1 cellular context compared by ENCODE assay signal in the genomic region with DNA sequence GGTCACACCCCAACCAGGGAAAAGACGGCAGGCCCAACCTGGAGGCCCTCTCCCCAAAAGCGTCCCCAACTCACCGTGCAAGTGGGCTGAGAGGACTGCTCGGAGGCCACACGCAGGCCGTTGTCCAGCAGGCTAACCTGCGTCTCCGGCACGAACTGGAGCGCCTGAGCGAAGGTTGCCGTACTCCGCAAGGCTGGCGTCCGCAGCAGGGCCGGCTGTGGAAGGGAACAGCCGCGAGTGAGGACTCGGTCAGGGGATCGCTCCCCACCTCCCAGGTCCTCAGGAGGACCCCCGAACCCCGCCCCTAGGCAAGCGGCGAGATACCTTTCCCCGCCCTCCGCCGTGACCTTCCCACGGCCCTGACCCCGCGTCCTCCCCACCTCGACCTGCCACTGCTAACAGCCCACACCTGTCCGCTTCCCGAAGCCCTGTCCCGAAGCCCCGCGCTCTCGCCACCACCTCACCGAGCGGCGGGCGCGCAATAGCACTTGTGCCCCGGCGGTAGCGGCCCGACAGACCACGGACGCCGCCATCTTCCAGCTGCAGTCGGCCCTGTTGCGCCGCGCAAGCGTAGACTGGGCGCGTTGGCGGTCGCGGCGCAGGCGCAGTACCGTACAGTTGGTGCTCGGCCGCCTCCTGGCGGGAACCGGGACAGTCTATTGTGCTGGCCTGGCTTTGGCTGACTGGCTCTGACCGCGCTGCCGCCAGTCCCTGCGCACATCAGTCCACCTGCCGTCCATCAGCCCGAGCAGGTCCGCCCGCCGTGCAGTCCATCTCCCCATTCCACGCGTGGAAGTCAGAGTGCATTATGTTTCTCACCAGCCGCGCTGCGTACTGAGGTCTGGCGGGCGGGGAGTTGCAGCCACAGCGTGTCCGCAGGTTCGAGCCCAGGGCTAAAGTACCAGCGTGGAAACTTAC.
TF ChIP-seq lines count a peak whose summit lies in the region.

A gene (minus strand): TSS at position 559 of the 918 bp plus-strand sequence. CDS start 26 bp downstream, at position 533.

TF ChIP-seq in HepG2, 621 proteins besides CTCF, POLR2A, EP300 and RAD21 (continued from another document and continues in another):
- TF ChIP-seq ZNF317 (CRISPR knock-in tag; IDR thresholded peaks at IDR 0.05): peak; percentile 79
- TF ChIP-seq, protein P1, sequence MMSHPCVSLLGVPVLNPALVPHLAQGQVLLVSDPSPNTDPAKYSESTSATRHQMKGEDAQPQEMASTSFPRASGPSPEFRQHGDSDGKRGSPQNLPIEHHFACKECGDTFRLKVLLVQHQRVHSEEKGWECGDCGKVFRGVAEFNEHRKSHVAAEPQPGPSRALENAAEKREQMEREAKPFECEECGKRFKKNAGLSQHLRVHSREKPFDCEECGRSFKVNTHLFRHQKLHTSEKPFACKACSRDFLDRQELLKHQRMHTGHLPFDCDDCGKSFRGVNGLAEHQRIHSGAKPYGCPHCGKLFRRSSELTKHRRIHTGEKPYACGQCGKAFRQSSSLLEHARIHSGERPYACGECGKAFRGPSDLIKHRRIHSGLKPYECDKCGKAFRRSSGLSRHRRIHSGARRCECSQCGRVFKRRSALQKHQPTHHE (CRISPR knock-in tag; IDR thresholded peaks at IDR 0.05; ENCODE audit: borderline replicate concordance): peak; percentile 86; the same call in 1 of the 2 replicates
- TF ChIP-seq ZNF567 (CRISPR knock-in tag; IDR thresholded peaks at IDR 0.05; ENCODE audit: borderline replicate concordance): peak; percentile 96
- TF ChIP-seq, protein P2, sequence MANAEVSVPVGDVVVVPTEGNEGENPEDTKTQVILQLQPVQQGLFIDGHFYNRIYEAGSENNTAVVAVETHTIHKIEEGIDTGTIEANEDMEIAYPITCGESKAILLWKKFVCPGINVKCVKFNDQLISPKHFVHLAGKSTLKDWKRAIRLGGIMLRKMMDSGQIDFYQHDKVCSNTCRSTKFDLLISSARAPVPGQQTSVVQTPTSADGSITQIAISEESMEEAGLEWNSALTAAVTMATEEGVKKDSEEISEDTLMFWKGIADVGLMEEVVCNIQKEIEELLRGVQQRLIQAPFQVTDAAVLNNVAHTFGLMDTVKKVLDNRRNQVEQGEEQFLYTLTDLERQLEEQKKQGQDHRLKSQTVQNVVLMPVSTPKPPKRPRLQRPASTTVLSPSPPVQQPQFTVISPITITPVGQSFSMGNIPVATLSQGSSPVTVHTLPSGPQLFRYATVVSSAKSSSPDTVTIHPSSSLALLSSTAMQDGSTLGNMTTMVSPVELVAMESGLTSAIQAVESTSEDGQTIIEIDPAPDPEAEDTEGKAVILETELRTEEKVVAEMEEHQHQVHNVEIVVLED (CRISPR knock-in tag; IDR thresholded peaks at IDR 0.05; ENCODE audit: borderline replicate concordance): peak; percentile 79
- no peak for TF ChIP-seq ZNF703 (CRISPR knock-in tag; IDR thresholded peaks at IDR 0.05; ENCODE audit: borderline replicate concordance)
- peak; percentile 97 for TF ChIP-seq ZNF772 (CRISPR knock-in tag; IDR thresholded peaks at IDR 0.05)
- peak; percentile 96; the same call in 1 of the 2 replicates for TF ChIP-seq ZSCAN31 (CRISPR knock-in tag; IDR thresholded peaks at IDR 0.05; ENCODE audit: low read depth)
- no peak for TF ChIP-seq ZNF589 (CRISPR knock-in tag; conservative IDR thresholded peaks at IDR 0.05)
- TF ChIP-seq, protein P3, sequence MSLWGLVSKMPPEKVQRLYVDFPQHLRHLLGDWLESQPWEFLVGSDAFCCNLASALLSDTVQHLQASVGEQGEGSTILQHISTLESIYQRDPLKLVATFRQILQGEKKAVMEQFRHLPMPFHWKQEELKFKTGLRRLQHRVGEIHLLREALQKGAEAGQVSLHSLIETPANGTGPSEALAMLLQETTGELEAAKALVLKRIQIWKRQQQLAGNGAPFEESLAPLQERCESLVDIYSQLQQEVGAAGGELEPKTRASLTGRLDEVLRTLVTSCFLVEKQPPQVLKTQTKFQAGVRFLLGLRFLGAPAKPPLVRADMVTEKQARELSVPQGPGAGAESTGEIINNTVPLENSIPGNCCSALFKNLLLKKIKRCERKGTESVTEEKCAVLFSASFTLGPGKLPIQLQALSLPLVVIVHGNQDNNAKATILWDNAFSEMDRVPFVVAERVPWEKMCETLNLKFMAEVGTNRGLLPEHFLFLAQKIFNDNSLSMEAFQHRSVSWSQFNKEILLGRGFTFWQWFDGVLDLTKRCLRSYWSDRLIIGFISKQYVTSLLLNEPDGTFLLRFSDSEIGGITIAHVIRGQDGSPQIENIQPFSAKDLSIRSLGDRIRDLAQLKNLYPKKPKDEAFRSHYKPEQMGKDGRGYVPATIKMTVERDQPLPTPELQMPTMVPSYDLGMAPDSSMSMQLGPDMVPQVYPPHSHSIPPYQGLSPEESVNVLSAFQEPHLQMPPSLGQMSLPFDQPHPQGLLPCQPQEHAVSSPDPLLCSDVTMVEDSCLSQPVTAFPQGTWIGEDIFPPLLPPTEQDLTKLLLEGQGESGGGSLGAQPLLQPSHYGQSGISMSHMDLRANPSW (CRISPR knock-in tag; IDR thresholded peaks at IDR 0.05; ENCODE audit: borderline replicate concordance): peak; percentile 95; the same call in 1 of the 2 replicates
- TF ChIP-seq, protein P4, sequence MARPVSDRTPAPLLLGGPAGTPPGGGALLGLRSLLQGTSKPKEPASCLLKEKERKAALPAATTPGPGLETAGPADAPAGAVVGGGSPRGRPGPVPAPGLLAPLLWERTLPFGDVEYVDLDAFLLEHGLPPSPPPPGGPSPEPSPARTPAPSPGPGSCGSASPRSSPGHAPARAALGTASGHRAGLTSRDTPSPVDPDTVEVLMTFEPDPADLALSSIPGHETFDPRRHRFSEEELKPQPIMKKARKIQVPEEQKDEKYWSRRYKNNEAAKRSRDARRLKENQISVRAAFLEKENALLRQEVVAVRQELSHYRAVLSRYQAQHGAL (CRISPR knock-in tag; IDR thresholded peaks at IDR 0.05; ENCODE audit: not compliant biosample characterization): peak; percentile 77
- peak; percentile 42; the same call in 1 of the 2 replicates for TF ChIP-seq NFKB2 (CRISPR knock-in tag; IDR thresholded peaks at IDR 0.05; ENCODE audit: borderline replicate concordance)
- TF ChIP-seq CBX1 (IDR thresholded peaks at IDR 0.05; ENCODE audit: low read depth): peak; percentile 77
- peak; percentile 61; the same call in 1 of the 2 replicates for TF ChIP-seq CENPT (CRISPR knock-in tag; IDR thresholded peaks at IDR 0.05; ENCODE audit: low read depth)
- TF ChIP-seq CC2D1A (CRISPR knock-in tag; IDR thresholded peaks at IDR 0.05): no peak
- TF ChIP-seq ZNF746 (CRISPR knock-in tag; IDR thresholded peaks at IDR 0.05): 0 out of 2 replicates have a peak, but pooled peaks have one; percentile 55
- TF ChIP-seq ZSCAN30 (CRISPR knock-in tag; IDR thresholded peaks at IDR 0.05): no peak
- TF ChIP-seq, protein P5, sequence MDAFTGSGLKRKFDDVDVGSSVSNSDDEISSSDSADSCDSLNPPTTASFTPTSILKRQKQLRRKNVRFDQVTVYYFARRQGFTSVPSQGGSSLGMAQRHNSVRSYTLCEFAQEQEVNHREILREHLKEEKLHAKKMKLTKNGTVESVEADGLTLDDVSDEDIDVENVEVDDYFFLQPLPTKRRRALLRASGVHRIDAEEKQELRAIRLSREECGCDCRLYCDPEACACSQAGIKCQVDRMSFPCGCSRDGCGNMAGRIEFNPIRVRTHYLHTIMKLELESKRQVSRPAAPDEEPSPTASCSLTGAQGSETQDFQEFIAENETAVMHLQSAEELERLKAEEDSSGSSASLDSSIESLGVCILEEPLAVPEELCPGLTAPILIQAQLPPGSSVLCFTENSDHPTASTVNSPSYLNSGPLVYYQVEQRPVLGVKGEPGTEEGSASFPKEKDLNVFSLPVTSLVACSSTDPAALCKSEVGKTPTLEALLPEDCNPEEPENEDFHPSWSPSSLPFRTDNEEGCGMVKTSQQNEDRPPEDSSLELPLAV (CRISPR knock-in tag; conservative IDR thresholded peaks at IDR 0.05; ENCODE audit: low read depth): peak; percentile 26; the same call in 1 of the 2 replicates
- TF ChIP-seq NR2C2 (CRISPR knock-in tag; IDR thresholded peaks at IDR 0.05; ENCODE audit: borderline replicate concordance): peak; percentile 93
- peak; percentile 13; the same call in 1 of the 2 replicates for TF ChIP-seq ETV5 (CRISPR knock-in tag; IDR thresholded peaks at IDR 0.05; ENCODE audit: borderline replicate concordance)
- TF ChIP-seq RBAK (CRISPR knock-in tag; IDR thresholded peaks at IDR 0.05): no peak; the same call in 1 of the 2 replicates
- TF ChIP-seq, protein P6, sequence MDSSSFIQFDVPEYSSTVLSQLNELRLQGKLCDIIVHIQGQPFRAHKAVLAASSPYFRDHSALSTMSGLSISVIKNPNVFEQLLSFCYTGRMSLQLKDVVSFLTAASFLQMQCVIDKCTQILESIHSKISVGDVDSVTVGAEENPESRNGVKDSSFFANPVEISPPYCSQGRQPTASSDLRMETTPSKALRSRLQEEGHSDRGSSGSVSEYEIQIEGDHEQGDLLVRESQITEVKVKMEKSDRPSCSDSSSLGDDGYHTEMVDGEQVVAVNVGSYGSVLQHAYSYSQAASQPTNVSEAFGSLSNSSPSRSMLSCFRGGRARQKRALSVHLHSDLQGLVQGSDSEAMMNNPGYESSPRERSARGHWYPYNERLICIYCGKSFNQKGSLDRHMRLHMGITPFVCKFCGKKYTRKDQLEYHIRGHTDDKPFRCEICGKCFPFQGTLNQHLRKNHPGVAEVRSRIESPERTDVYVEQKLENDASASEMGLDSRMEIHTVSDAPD (CRISPR knock-in tag; IDR thresholded peaks at IDR 0.05): peak; percentile 46; the same call in 1 of the 2 replicates
- TF ChIP-seq, protein P7, sequence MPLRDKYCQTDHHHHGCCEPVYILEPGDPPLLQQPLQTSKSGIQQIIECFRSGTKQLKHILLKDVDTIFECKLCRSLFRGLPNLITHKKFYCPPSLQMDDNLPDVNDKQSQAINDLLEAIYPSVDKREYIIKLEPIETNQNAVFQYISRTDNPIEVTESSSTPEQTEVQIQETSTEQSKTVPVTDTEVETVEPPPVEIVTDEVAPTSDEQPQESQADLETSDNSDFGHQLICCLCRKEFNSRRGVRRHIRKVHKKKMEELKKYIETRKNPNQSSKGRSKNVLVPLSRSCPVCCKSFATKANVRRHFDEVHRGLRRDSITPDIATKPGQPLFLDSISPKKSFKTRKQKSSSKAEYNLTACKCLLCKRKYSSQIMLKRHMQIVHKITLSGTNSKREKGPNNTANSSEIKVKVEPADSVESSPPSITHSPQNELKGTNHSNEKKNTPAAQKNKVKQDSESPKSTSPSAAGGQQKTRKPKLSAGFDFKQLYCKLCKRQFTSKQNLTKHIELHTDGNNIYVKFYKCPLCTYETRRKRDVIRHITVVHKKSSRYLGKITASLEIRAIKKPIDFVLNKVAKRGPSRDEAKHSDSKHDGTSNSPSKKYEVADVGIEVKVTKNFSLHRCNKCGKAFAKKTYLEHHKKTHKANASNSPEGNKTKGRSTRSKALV (CRISPR knock-in tag; IDR thresholded peaks at IDR 0.05): peak; percentile 71
- TF ChIP-seq KMT2B (CRISPR knock-in tag; IDR thresholded peaks at IDR 0.05): peak; percentile 58; the same call in 1 of the 2 replicates
- TF ChIP-seq XRCC5 (optimal IDR thresholded peaks at IDR 0.05; ENCODE audit: low read length): peak; percentile 80
- peak; percentile 86 for TF ChIP-seq REPIN1 (CRISPR knock-in tag; IDR thresholded peaks at IDR 0.05; ENCODE audit: borderline replicate concordance, low read depth)
- TF ChIP-seq NONO (IDR thresholded peaks at IDR 0.05): no peak
- peak; percentile 89 for TF ChIP-seq NONO (CRISPR knock-in tag; conservative IDR thresholded peaks at IDR 0.05)
- no peak for TF ChIP-seq ZNF891 (CRISPR knock-in tag; IDR thresholded peaks at IDR 0.05)
- peak; percentile 85; the same call in 1 of the 2 replicates for TF ChIP-seq ZNF792 (CRISPR knock-in tag; IDR thresholded peaks at IDR 0.05)
- peak; percentile 47 for TF ChIP-seq ETV6 (CRISPR knock-in tag; conservative IDR thresholded peaks at IDR 0.05)
- TF ChIP-seq ZNF549 (CRISPR knock-in tag; IDR thresholded peaks at IDR 0.05): no peak
- 0 out of 2 replicates have a peak, but pooled peaks have one; percentile 6 for TF ChIP-seq ZNF205 (CRISPR knock-in tag; IDR thresholded peaks at IDR 0.05)
- TF ChIP-seq, protein P8, sequence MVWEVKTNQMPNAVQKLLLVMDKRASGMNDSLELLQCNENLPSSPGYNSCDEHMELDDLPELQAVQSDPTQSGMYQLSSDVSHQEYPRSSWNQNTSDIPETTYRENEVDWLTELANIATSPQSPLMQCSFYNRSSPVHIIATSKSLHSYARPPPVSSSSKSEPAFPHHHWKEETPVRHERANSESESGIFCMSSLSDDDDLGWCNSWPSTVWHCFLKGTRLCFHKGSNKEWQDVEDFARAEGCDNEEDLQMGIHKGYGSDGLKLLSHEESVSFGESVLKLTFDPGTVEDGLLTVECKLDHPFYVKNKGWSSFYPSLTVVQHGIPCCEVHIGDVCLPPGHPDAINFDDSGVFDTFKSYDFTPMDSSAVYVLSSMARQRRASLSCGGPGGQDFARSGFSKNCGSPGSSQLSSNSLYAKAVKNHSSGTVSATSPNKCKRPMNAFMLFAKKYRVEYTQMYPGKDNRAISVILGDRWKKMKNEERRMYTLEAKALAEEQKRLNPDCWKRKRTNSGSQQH (CRISPR knock-in tag; IDR thresholded peaks at IDR 0.05; ENCODE audit: low read depth): peak; percentile 17; the same call in 1 of the 2 replicates
- TF ChIP-seq CBX2 (IDR thresholded peaks at IDR 0.05; ENCODE audit: low read depth, low read length): no peak
- no peak for TF ChIP-seq CBX2 (CRISPR knock-in tag; IDR thresholded peaks at IDR 0.05; ENCODE audit: low read depth)
- peak; percentile 98 for TF ChIP-seq YY1 (IDR thresholded peaks at IDR 0.05; ENCODE audit: insufficient read depth, insufficient replicate concordance, low read depth, low read length)
- TF ChIP-seq, protein P9, sequence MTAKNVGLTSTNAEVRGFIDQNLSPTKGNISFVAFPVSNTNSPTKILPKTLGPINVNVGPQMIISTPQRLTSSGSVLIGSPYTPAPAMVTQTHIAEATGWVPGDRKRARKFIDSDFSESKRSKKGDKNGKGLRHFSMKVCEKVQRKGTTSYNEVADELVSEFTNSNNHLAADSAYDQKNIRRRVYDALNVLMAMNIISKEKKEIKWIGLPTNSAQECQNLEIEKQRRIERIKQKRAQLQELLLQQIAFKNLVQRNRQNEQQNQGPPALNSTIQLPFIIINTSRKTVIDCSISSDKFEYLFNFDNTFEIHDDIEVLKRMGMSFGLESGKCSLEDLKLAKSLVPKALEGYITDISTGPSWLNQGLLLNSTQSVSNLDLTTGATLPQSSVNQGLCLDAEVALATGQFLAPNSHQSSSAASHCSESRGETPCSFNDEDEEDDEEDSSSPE (CRISPR knock-in tag; IDR thresholded peaks at IDR 0.05): peak; percentile 78
- peak; percentile 94 for TF ChIP-seq ZFX (CRISPR knock-in tag; IDR thresholded peaks at IDR 0.05; ENCODE audit: low read depth)
- TF ChIP-seq, protein P10, sequence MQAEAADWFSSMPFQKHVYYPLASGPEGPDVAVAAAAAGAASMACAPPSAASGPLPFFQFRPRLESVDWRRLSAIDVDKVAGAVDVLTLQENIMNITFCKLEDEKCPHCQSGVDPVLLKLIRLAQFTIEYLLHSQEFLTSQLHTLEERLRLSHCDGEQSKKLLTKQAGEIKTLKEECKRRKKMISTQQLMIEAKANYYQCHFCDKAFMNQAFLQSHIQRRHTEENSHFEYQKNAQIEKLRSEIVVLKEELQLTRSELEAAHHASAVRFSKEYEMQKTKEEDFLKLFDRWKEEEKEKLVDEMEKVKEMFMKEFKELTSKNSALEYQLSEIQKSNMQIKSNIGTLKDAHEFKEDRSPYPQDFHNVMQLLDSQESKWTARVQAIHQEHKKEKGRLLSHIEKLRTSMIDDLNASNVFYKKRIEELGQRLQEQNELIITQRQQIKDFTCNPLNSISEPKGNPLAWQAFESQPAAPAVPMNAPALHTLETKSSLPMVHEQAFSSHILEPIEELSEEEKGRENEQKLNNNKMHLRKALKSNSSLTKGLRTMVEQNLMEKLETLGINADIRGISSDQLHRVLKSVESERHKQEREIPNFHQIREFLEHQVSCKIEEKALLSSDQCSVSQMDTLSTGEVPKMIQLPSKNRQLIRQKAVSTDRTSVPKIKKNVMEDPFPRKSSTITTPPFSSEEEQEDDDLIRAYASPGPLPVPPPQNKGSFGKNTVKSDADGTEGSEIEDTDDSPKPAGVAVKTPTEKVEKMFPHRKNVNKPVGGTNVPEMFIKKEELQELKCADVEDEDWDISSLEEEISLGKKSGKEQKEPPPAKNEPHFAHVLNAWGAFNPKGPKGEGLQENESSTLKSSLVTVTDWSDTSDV (CRISPR knock-in tag; IDR thresholded peaks at IDR 0.05): 0 out of 2 replicates have a peak, but pooled peaks have one; percentile 88
